Comparison of ENCODE assay signal across 16 cellular contexts in genomic region chr10:74822101-74822500, GRCh38. TPM values are rescaled to one million over a fixed set of nuclear protein-coding genes. Genes with fewer than 3 reads are reported as not detected.
A peak's percentile ranks its signal among the peaks of the same experiment; 100 is the strongest.
DNase-seq lines count a peak whose midpoint lies in the region; ATAC-seq and TF ChIP-seq lines count a peak whose summit lies in the region.
"Had no signal": no experiment of that assay in that cellular context is flagged by ENCODE, and none has a peak within 500 bp of the region (broad histone marks: within the 10 kb centered on the region; RNA-seq: fewer than 3 reads in every experiment).

No MANE protein-coding gene starts in this region.

- H3K4me1 Mint-ChIP-seq in natural killer cell (peaks cover 27 to 28% of the 10 kb centered on the region in 2 donors), neural crest cell (peaks cover 26% of the 10 kb centered on the region)
- H3K4me1 Mint-ChIP-seq in natural killer cell treated with Interleukin-12 subunit alpha and Interleukin-12 subunit beta and Interleukin-15 and Interleukin-18, amount 100 ng/mL, for 72 hours (ENCODE audit: low read depth in 2 of 2), result peaks cover 10% of the 10 kb centered on the region in 2 donors

- no peak for DNase-seq in natural killer cell
- no peak for DNase-seq in natural killer cell treated with Interleukin-12 subunit alpha and Interleukin-12 subunit beta and Interleukin-15 and Interleukin-18, amount 100 ng/mL, for 72 hours (ENCODE audit: low spot score)
- no peak for DNase-seq in adrenal gland
- no peak for DNase-seq in neural crest cell (ENCODE audit: low read depth, low spot score)
- DNase-seq in aorta, result no peak
- DNase-seq: activated CD4-positive, alpha-beta T cell treated with anti-CD3 and anti-CD28 coated beads for 48 hours; C1 segment of cervical spinal cord; GDM1; head of caudate nucleus; ovary; stimulated activated CD4-positive, alpha-beta T cell treated with anti-CD3 and anti-CD28 coated beads, Interleukin-1b, Interleukin-23, amount 100 ng/mL, for 48 hours had no signal

- WGBS in adrenal gland, 4 donors, result 38 to 62% (median 54%) methylated on average over 2 of the region's 2 CpGs
- 49 to 58% methylated on average over 2 of the region's 2 CpGs for WGBS in aorta, 2 donors

- TF ChIP-seq POLR2A in adrenal gland (IDR thresholded peaks at IDR 0.05), result no peak

- peak overlapping the region in 1 of 2 donors; percentile 74 for H3K27ac Mint-ChIP-seq in natural killer cell
- no peak overlapping the region for H3K27ac Mint-ChIP-seq in natural killer cell treated with Interleukin-12 subunit alpha and Interleukin-12 subunit beta and Interleukin-15 and Interleukin-18, amount 100 ng/mL, for 72 hours
- no peak overlapping the region for H3K27ac Mint-ChIP-seq in neural crest cell (ENCODE audit: unreplicated experiment)

- peaks cover 18 to 24% of the 10 kb centered on the region in 2 donors for H3K4me1 ChIP-seq in adrenal gland (replicated peaks in 1 of 2)
- peaks cover 2 to 5% of the 10 kb centered on the region in 2 donors for H3K4me1 ChIP-seq in aorta (ENCODE audit: control insufficient read depth in 1 of 2, insufficient read depth in 2 of 2, low read length in 2 of 2)

- H3K9me3 Mint-ChIP-seq in natural killer cell, result no peaks in the 10 kb centered on the region
- peaks cover 2% of the 10 kb centered on the region for H3K9me3 Mint-ChIP-seq in natural killer cell treated with Interleukin-12 subunit alpha and Interleukin-12 subunit beta and Interleukin-15 and Interleukin-18, amount 100 ng/mL, for 72 hours
- peaks cover 7% of the 10 kb centered on the region for H3K9me3 Mint-ChIP-seq in neural crest cell

- H3K36me3 ChIP-seq in adrenal gland (replicated peaks in 1 of 2), result no peaks in the 10 kb centered on the region
- no peaks in the 10 kb centered on the region for H3K36me3 ChIP-seq in aorta (ENCODE audit: control insufficient read depth in 1 of 2, insufficient read depth in 2 of 2, low read length in 1 of 2)
- H3K36me3 ChIP-seq: brain microvascular endothelial cell, MG63, ovary had no signal

- H3K4me3 ChIP-seq in adrenal gland, result no peak overlapping the region
- H3K4me3 ChIP-seq in aorta (ENCODE audit: low read length in 2 of 2), result no peak overlapping the region
- H3K4me3 ChIP-seq: MG63, ovary had no signal

- TF ChIP-seq CTCF in natural killer cell (IDR thresholded peaks at IDR 0.05) (no peak), adrenal gland (IDR thresholded peaks at IDR 0.05) (no peak), neural crest cell (conservative IDR thresholded peaks at IDR 0.05) (no peak)

- peak overlapping the region; percentile 31 for H3K4me3 Mint-ChIP-seq in natural killer cell
- no peak overlapping the region for H3K4me3 Mint-ChIP-seq in natural killer cell treated with Interleukin-12 subunit alpha and Interleukin-12 subunit beta and Interleukin-15 and Interleukin-18, amount 100 ng/mL, for 72 hours
- H3K4me3 Mint-ChIP-seq in neural crest cell, result peak overlapping the region; percentile 77

- no peak for ATAC-seq in natural killer cell
- ATAC-seq in natural killer cell treated with Interleukin-12 subunit alpha and Interleukin-12 subunit beta and Interleukin-15 and Interleukin-18, amount 100 ng/mL, for 72 hours, result no peak
- no peak for ATAC-seq in aorta (ENCODE audit: low FRiP score)
- ATAC-seq in HG03095 (IDR thresholded peaks at IDR 0.05; ENCODE audit: unreplicated experiment), result no peak
- no peak for ATAC-seq in HG03196 (IDR thresholded peaks at IDR 0.05; ENCODE audit: unreplicated experiment)
- ATAC-seq in GM21381 (IDR thresholded peaks at IDR 0.05; ENCODE audit: unreplicated experiment), result no peak

- H3K27me3 Mint-ChIP-seq in natural killer cell (ENCODE audit: low read depth in 2 of 2), result no peaks in the 10 kb centered on the region
- no peaks in the 10 kb centered on the region for H3K27me3 Mint-ChIP-seq in natural killer cell treated with Interleukin-12 subunit alpha and Interleukin-12 subunit beta and Interleukin-15 and Interleukin-18, amount 100 ng/mL, for 72 hours
- peaks cover 5% of the 10 kb centered on the region for H3K27me3 Mint-ChIP-seq in neural crest cell (ENCODE audit: low read depth)

- H3K27ac ChIP-seq in adrenal gland, result peak overlapping the region in 3 of 5 donors; percentile 66 to 75 (median 67)
- H3K27ac ChIP-seq in aorta (ENCODE audit: low read depth in 1 of 2, low read length in 2 of 2), result peak overlapping the region; percentile 38 to 69
- H3K27ac ChIP-seq: brain microvascular endothelial cell had no signal

- H3K27me3 ChIP-seq in adrenal gland, result no peaks in the 10 kb centered on the region
- H3K27me3 ChIP-seq in aorta (ENCODE audit: control insufficient read depth in 1 of 2, insufficient read depth in 2 of 2, low read length in 1 of 2), result no peaks in the 10 kb centered on the region
- H3K27me3 ChIP-seq: brain microvascular endothelial cell, MG63, ovary had no signal

- intact Hi-C loops in natural killer cell (cut with micrococcal nuclease), result no loop called here
- intact Hi-C loops in adrenal gland (cut with DNase I), result no loop called here
- intact Hi-C loops in aorta (cut with DNase I), result loop anchor here (10.0 kb wide), 2 partner anchors 103 to 557 kb away; no protein-coding TSS in a partner anchor

- H3K9me3 ChIP-seq in adrenal gland (replicated peaks in 1 of 3) (no peaks in the 10 kb centered on the region), aorta (ENCODE audit: control insufficient read depth, low read length) (no peaks in the 10 kb centered on the region)
- H3K9me3 ChIP-seq: ovary had no signal

- no peaks in the 10 kb centered on the region for H3K36me3 Mint-ChIP-seq in natural killer cell
- H3K36me3 Mint-ChIP-seq in natural killer cell treated with Interleukin-12 subunit alpha and Interleukin-12 subunit beta and Interleukin-15 and Interleukin-18, amount 100 ng/mL, for 72 hours, result peaks cover 3% of the 10 kb centered on the region
- peaks cover 7% of the 10 kb centered on the region for H3K36me3 Mint-ChIP-seq in neural crest cell (ENCODE audit: low read depth)

RNA-seq across cellular contexts. Expression of gene KAT6B, which starts 4.3 kb away (rescaled TPM):
- total RNA-seq in natural killer cell, result 100 to 1,000 TPM; 117 to 133 (median 121) TPM
- total RNA-seq in natural killer cell treated with Interleukin-12 subunit alpha and Interleukin-12 subunit beta and Interleukin-15 and Interleukin-18, amount 100 ng/mL, for 72 hours, result 10 to 100 TPM; 26.7 to 27.9 TPM
- 10 to 100 TPM; 18.6 to 50.2 (median 31.2) TPM for total RNA-seq in adrenal gland
- 10 to 100 TPM in 2 of 3 donors, 1 to 10 TPM in 1; 6.0 to 15.0 (median 14.6) TPM for polyA plus RNA-seq in adrenal gland
- 34.2 and 35.0 TPM in 2 replicates for total RNA-seq in neural crest cell
- total RNA-seq in aorta, result 10 to 100 TPM; 29.4 to 47.5 TPM
- polyA plus RNA-seq in aorta, result 10 to 100 TPM in 1 of 2 donors, 1 to 10 TPM in 1; 8.5 to 13.5 TPM

Comparison
In these comparisons a context has a peak if more than half of its experiments do, and no peak if none do; other contexts are left out.
1. intact Hi-C loops: an anchor here in aorta (10.0 kb wide); none called in natural killer cell and adrenal gland.